Comparison of ENCODE assay signal across 1 cellular context in genomic region chr19:44603201-44603945, GRCh38.
TF ChIP-seq lines count a peak whose summit lies in the region.

No MANE protein-coding gene starts in this region.

TF ChIP-seq in GM23338, 12 proteins besides CTCF, POLR2A, EP300 and RAD21 (continued from another document):
- TF ChIP-seq ZNF462 (CRISPR knock-in tag; IDR thresholded peaks at IDR 0.05) (no peak), ETS1 (IDR thresholded peaks at IDR 0.05) (no peak), REST (IDR thresholded peaks at IDR 0.05; ENCODE audit: unreplicated experiment) (no peak), CREB1 (CRISPR knock-in tag; IDR thresholded peaks at IDR 0.05; ENCODE audit: low read depth) (no peak), ZNF114 (CRISPR knock-in tag; IDR thresholded peaks at IDR 0.05) (no peak), ZNF331 (CRISPR knock-in tag; IDR thresholded peaks at IDR 0.05; ENCODE audit: low read depth) (no peak)
